ENCODE assay signal across 20 cellular contexts in the genomic region with DNA sequence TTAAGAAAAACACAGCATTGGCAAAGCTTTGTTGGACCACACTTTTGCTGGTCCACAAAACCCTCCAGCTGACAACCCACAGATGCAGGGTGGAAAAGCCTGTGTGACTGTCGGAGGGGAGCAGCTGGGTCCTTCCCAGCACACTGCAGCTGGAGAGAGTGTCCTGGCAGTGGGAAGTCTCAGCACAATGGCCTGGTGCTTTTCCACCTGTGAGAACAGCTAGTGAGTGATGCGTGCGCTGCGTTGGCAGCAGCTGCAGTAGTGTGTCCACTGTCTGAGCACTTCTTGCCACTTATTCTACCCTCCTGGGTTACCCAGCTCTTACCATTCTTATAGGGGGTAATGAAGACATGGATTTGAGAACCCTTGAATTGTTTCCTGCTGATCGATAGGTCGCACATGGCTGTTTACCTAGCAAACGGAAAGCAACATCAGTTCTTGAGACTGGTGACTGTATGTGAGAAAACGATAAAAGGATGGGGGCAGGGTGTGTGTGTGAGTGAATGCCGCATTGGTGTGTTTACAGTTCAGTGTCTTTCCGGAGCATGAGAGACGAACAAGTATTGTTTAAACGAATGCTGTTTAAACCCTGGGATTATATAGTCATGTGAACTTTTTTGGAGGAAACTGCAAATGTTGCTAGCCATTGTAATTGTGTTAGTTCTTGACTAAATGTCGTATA.
DNase-seq lines count a peak whose midpoint lies in the region; ATAC-seq and TF ChIP-seq lines count a peak whose summit lies in the region.
"Had no signal": no experiment of that assay in that cellular context is flagged by ENCODE, and none has a peak within 500 bp of the region (broad histone marks: within the 10 kb centered on the region; RNA-seq: fewer than 3 reads in every experiment).

No MANE protein-coding gene starts in this region.

- H3K36me3 ChIP-seq in stomach: no peaks in the 10 kb centered on the region
- H3K36me3 ChIP-seq: BE2C, brain microvascular endothelial cell had no signal

- H3K27ac ChIP-seq in stomach: no peak overlapping the region
- H3K27ac ChIP-seq: brain microvascular endothelial cell, coronary artery, foreskin keratinocyte had no signal

- no peak overlapping the region for H3K4me3 ChIP-seq in stomach
- H3K4me3 ChIP-seq: coronary artery had no signal

- peaks cover 7% of the 10 kb centered on the region for H3K4me1 Mint-ChIP-seq in type B pancreatic cell (ENCODE audit: unreplicated experiment)

- no peak for ATAC-seq in HG02870 (IDR thresholded peaks at IDR 0.05; ENCODE audit: unreplicated experiment)
- ATAC-seq: natural killer cell treated with Interleukin-12 subunit alpha and Interleukin-12 subunit beta and Interleukin-15 and Interleukin-18, amount 100 ng/mL, for 72 hours had no signal

- H3K9me3 Mint-ChIP-seq in type B pancreatic cell: peaks cover 7% of the 10 kb centered on the region
- H3K9me3 Mint-ChIP-seq: activated T-helper 2 cell treated with anti-CD3 and anti-CD28 coated beads, Interferon-gamma antibody, Interleukin-2, Interleukin-4, amounts not matched to agents 10 μg/mL and 5 μg/mL and 100 μg/mL, durations not matched to agents 14 hours and 24 hours and 36 hours had no signal

- no peaks in the 10 kb centered on the region for H3K27me3 Mint-ChIP-seq in type B pancreatic cell

- no peak for TF ChIP-seq EP300 in stomach (IDR thresholded peaks at IDR 0.05)

- H3K4me1 ChIP-seq in stomach: no peaks in the 10 kb centered on the region
- H3K4me1 ChIP-seq: BE2C, foreskin keratinocyte had no signal

- no peak overlapping the region for H3K4me3 Mint-ChIP-seq in type B pancreatic cell
- H3K4me3 Mint-ChIP-seq: natural killer cell treated with Interleukin-12 subunit alpha and Interleukin-12 subunit beta and Interleukin-15 and Interleukin-18, amount 100 ng/mL, for 72 hours had no signal

- no peaks in the 10 kb centered on the region for H3K27me3 ChIP-seq in stomach
- H3K27me3 ChIP-seq: BE2C, brain microvascular endothelial cell, foreskin keratinocyte had no signal

- peaks cover 21% of the 10 kb centered on the region for H3K36me3 Mint-ChIP-seq in type B pancreatic cell
- H3K36me3 Mint-ChIP-seq: natural killer cell treated with Interleukin-12 subunit alpha and Interleukin-12 subunit beta and Interleukin-15 and Interleukin-18, amount 100 ng/mL, for 72 hours had no signal

- peak; percentile 87 for DNase-seq in NCI-H2107 treated with DMSO at 0.1 percent for 48 hours (lab: John Stamatoyannopoulos, UW; ENCODE audit: unreplicated experiment)
- no peak for DNase-seq in NCI-H2107 (lab: John Stamatoyannopoulos, UW)
- peak; percentile 88 for DNase-seq in NCI-H345 treated with DMSO at 0.1 percent for 48 hours (lab: John Stamatoyannopoulos, UW; ENCODE audit: unreplicated experiment)
- peak; percentile 31 to 51 for DNase-seq in dermis microvascular lymphatic vessel endothelial cell (ENCODE audit: low read depth in 2 of 2)
- DNase-seq in type B pancreatic cell (ENCODE audit: extremely low spot score, unreplicated experiment): no peak
- DNase-seq in stomach: no peak
- no peak for DNase-seq in nucleus accumbens (lab: John Stamatoyannopoulos, UW)
- DNase-seq: activated CD4-positive, alpha-beta T cell treated with anti-CD3 and anti-CD28 coated beads for 4 hours; BE2C; foreskin keratinocyte; GDM1; mammary epithelial cell; NCI-H187 treated with DMSO at 0.1 percent for 48 hours; NK-92 treated with Interleukin-12 subunit alpha and Interleukin-12 subunit beta, amount 100 ng/mL, for 24 hours; stimulated activated CD4-positive, alpha-beta T cell treated with anti-CD3 and anti-CD28 coated beads, Interleukin-4, amount 100 ng/mL, for 4 hours had no signal

- TF ChIP-seq CTCF in type B pancreatic cell (conservative IDR thresholded peaks at IDR 0.05) (no peak), stomach (IDR thresholded peaks at IDR 0.05) (no peak)

- WGBS in stomach, 5 donors: 46 to 60% (median 47%) methylated on average over 13 of the region's 13 CpGs

- H3K27ac Mint-ChIP-seq in type B pancreatic cell: peak overlapping the region; percentile 20
- H3K27ac Mint-ChIP-seq: activated T-helper 2 cell treated with anti-CD3 and anti-CD28 coated beads, Interferon-gamma antibody, Interleukin-2, Interleukin-4, amounts not matched to agents 10 μg/mL and 5 μg/mL and 100 μg/mL, durations not matched to agents 14 hours and 24 hours and 36 hours; natural killer cell treated with Interleukin-12 subunit alpha and Interleukin-12 subunit beta and Interleukin-15 and Interleukin-18, amount 100 ng/mL, for 72 hours had no signal

- H3K9me3 ChIP-seq in stomach: no peaks in the 10 kb centered on the region
- H3K9me3 ChIP-seq: BE2C had no signal

- no peak for TF ChIP-seq POLR2A in stomach (IDR thresholded peaks at IDR 0.05)

- intact Hi-C loops in stomach (cut with DNase I; ENCODE audit: low total_unique reads): no loop called here

Comparison
In these comparisons a context has a peak if more than half of its experiments do, and no peak if none do; other contexts are left out.
1. DNase-seq: peak in NCI-H2107 treated with DMSO at 0.1 percent for 48 hours (single experiment), NCI-H345 treated with DMSO at 0.1 percent for 48 hours (single experiment) and dermis microvascular lymphatic vessel endothelial cell (2 of 2); none in NCI-H2107 (single experiment), type B pancreatic cell (single experiment), stomach (single experiment) and nucleus accumbens (0 of 56).